In the genomic region with DNA sequence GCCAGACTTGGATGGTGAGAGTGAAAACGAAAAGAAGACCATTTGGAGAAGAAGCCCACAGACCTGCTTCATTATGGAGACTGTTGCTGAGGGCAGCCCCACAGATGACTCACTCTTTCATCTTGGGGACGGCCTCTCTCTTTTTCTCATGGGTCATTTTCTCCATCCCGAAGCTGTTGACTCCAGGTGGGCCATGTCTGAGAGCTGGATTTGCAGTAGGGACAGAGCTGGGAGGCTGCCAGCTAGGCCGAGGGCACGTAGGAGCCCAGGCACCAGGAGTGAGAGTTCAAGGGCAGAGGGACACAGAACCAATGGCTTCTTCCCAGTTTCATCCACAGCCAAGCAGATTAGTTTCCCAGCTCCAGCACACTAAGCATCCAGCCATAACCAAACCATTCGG, we compare ENCODE assay signal across 35 cellular contexts.
"Had no signal": no experiment of that assay in that cellular context is flagged by ENCODE, and none has a peak within 500 bp of the region (broad histone marks: within the 10 kb centered on the region; RNA-seq: fewer than 3 reads in every experiment).

No MANE protein-coding gene starts in this region.

- H3K9me3 ChIP-seq: MG63 had no signal

- H3K27me3 ChIP-seq: MG63 had no signal

- DNase-seq: Karpas-422, Kasumi-1, KG1, MG63, MM.1S, MV-4-11, NCI-H1048, NCI-H1092, NCI-H1092 treated with DMSO at 0.1 percent for 48 hours, NCI-H1105, NCI-H1105 treated with DMSO at 0.1 percent for 48 hours, NCI-H1417, NCI-H1417 treated with DMSO at 0.1 percent for 48 hours, NCI-H1436, NCI-H1436 treated with DMSO at 0.1 percent for 48 hours, NCI-H146, NCI-H1694, NCI-H1694 treated with DMSO at 0.1 percent for 48 hours, NCI-H187, NCI-H187 treated with DMSO at 0.1 percent for 48 hours, NCI-H1930, NCI-H2029, NCI-H2029 treated with DMSO at 0.1 percent for 48 hours, NCI-H2081, NCI-H2081 treated with DMSO at 0.1 percent for 48 hours, NCI-H2107, NCI-H2171, NCI-H2171 treated with DMSO at 0.1 percent for 48 hours, NCI-H2227 treated with DMSO at 0.1 percent for 48 hours, NCI-H226, NCI-H345, NCI-H446, NCI-H446 treated with DMSO at 0.1 percent for 48 hours, NCI-H510A had no signal

- H3K36me3 ChIP-seq: MG63 had no signal

- H3K27ac ChIP-seq: KMS-11 had no signal

- H3K4me3 ChIP-seq: MG63 had no signal
